In genomic region chr15:71591057-71591456, GRCh38 we compare ENCODE assay signal across 22 cellular contexts.
DNase-seq lines count a peak whose midpoint lies in the region; ATAC-seq and TF ChIP-seq lines count a peak whose summit lies in the region.
"Had no signal": no experiment of that assay in that cellular context is flagged by ENCODE, and none has a peak within 500 bp of the region (broad histone marks: within the 10 kb centered on the region; RNA-seq: fewer than 3 reads in every experiment).

No MANE protein-coding gene starts in this region.

- TF ChIP-seq CTCF in GM23338 (conservative IDR thresholded peaks at IDR 0.05; ENCODE audit: low read depth in 2 of 2) = peak in 1 of 2 experiments; percentile 30; a peak in 1 of 4 replicates
- TF ChIP-seq CTCF in epithelial cell of proximal tubule (conservative IDR thresholded peaks at IDR 0.05; ENCODE audit: low read depth, low read length) = peak; percentile 28
- peak; percentile 19 for TF ChIP-seq CTCF in neural progenitor cell (IDR thresholded peaks at IDR 0.05)

- H3K27ac Mint-ChIP-seq in GM23338 = no peak overlapping the region
- no peak overlapping the region for H3K27ac Mint-ChIP-seq in neural progenitor cell
- H3K27ac Mint-ChIP-seq: activated CD4-positive, alpha-beta T cell treated with anti-CD3 and anti-CD28 coated beads, Interleukin-2, amount 10 ng/mL, durations not matched to agents 24 days and 14 days; B cell had no signal

- H3K27me3 ChIP-seq in GM23338 (ENCODE audit: insufficient read depth) (no peaks in the 10 kb centered on the region), neural progenitor cell (no peaks in the 10 kb centered on the region)
- H3K27me3 ChIP-seq: cardiac muscle cell, heart left ventricle, stomach, upper lobe of left lung had no signal

- H3K9me3 Mint-ChIP-seq in GM23338 = peaks cover 9% of the 10 kb centered on the region; the same call in 1 of the 3 replicates
- H3K9me3 Mint-ChIP-seq in neural progenitor cell = peaks cover 16% of the 10 kb centered on the region
- H3K9me3 Mint-ChIP-seq: activated CD4-positive, alpha-beta T cell treated with anti-CD3 and anti-CD28 coated beads, Interleukin-2, amount 10 ng/mL, durations not matched to agents 24 days and 14 days had no signal

- H3K4me1 ChIP-seq in GM23338 (ENCODE audit: insufficient read depth) (no peaks in the 10 kb centered on the region), neural progenitor cell (no peaks in the 10 kb centered on the region)
- H3K4me1 ChIP-seq: HAP-1, parathyroid adenoma, upper lobe of left lung had no signal

- no peaks in the 10 kb centered on the region for H3F3A ChIP-seq in GM23338 (replicated peaks; ENCODE audit: low read depth)
- no peaks in the 10 kb centered on the region for H3F3A ChIP-seq in neural progenitor cell (ENCODE audit: low read depth)

- intact Hi-C loops in head of caudate nucleus (cut with DNase I) = no loop called here

- peaks cover 2% of the 10 kb centered on the region for H3K27me3 Mint-ChIP-seq in GM23338 (ENCODE audit: insufficient read depth, low read depth, poor library complexity)
- no peaks in the 10 kb centered on the region for H3K27me3 Mint-ChIP-seq in neural progenitor cell (ENCODE audit: insufficient read depth, low read depth)
- H3K27me3 Mint-ChIP-seq: activated CD4-positive, alpha-beta T cell treated with anti-CD3 and anti-CD28 coated beads, Interleukin-2, amount 10 ng/mL, durations not matched to agents 24 days and 14 days had no signal

- H3K4me1 Mint-ChIP-seq in GM23338 (peaks cover 9% of the 10 kb centered on the region), neural progenitor cell (peaks cover 6% of the 10 kb centered on the region)
- H3K4me1 Mint-ChIP-seq: activated CD4-positive, alpha-beta T cell treated with anti-CD3 and anti-CD28 coated beads, Interleukin-2, amount 10 ng/mL, durations not matched to agents 24 days and 14 days; B cell had no signal

- no peak overlapping the region for H3K4me3 ChIP-seq in GM23338
- H3K4me3 ChIP-seq in epithelial cell of proximal tubule (ENCODE audit: low read depth, low read length) = no peak overlapping the region
- no peak overlapping the region for H3K4me3 ChIP-seq in neural progenitor cell
- H3K4me3 ChIP-seq: cardiac muscle cell, dorsolateral prefrontal cortex, HAP-1, heart left ventricle, lung, stomach, upper lobe of left lung had no signal

- H3K36me3 ChIP-seq in GM23338 (ENCODE audit: insufficient read depth) = no peaks in the 10 kb centered on the region
- H3K36me3 ChIP-seq in neural progenitor cell = no peaks in the 10 kb centered on the region
- H3K36me3 ChIP-seq: cardiac muscle cell, HAP-1, heart left ventricle, stomach, upper lobe of left lung had no signal

- H3K4me3 Mint-ChIP-seq in GM23338 (no peak overlapping the region), neural progenitor cell (no peak overlapping the region)
- H3K4me3 Mint-ChIP-seq: activated CD4-positive, alpha-beta T cell treated with anti-CD3 and anti-CD28 coated beads, Interleukin-2, amount 10 ng/mL, durations not matched to agents 24 days and 14 days; B cell had no signal

- H3K79me2 ChIP-seq in GM23338 (replicated peaks; ENCODE audit: insufficient read depth) = no peaks in the 10 kb centered on the region
- no peaks in the 10 kb centered on the region for H3K79me2 ChIP-seq in neural progenitor cell (ENCODE audit: low read depth)
- H3K79me2 ChIP-seq: parathyroid adenoma had no signal

- H3K9me3 ChIP-seq in neural progenitor cell (ENCODE audit: low read depth) = no peaks in the 10 kb centered on the region
- H3K9me3 ChIP-seq: HAP-1 had no signal

- H3K9ac ChIP-seq in neural progenitor cell = no peak overlapping the region
- H3K9ac ChIP-seq: parathyroid adenoma had no signal

- ATAC-seq in GM23338 = peak; percentile 64

- H3K4me2 ChIP-seq in GM23338 (no peak overlapping the region), neural progenitor cell (no peak overlapping the region)

- no peak overlapping the region for H2AFZ ChIP-seq in GM23338
- H2AFZ ChIP-seq in neural progenitor cell (replicated peaks) = no peak overlapping the region
- H2AFZ ChIP-seq: parathyroid adenoma had no signal

- no peak overlapping the region for H3K27ac ChIP-seq in GM23338 (ENCODE audit: low read depth)
- no peak overlapping the region for H3K27ac ChIP-seq in neural progenitor cell
- H3K27ac ChIP-seq: cardiac muscle cell, dorsolateral prefrontal cortex, parathyroid adenoma, stomach, upper lobe of left lung had no signal

- no peaks in the 10 kb centered on the region for H3K9me2 ChIP-seq in GM23338 (ENCODE audit: insufficient read depth)

- H4K20me1 ChIP-seq in GM23338 (replicated peaks; ENCODE audit: insufficient read depth) (no peaks in the 10 kb centered on the region), neural progenitor cell (ENCODE audit: low read depth) (no peaks in the 10 kb centered on the region)

- DNase-seq in GM23338 (ENCODE audit: low spot score) (peak; percentile 58), RPMI8226 (peak; percentile 16), epithelial cell of proximal tubule (ENCODE audit: low read depth) (no peak), neural progenitor cell (ENCODE audit: low spot score) (no peak), NCI-H526 (lab: John Stamatoyannopoulos, UW) (no peak), head of caudate nucleus (no peak)
- DNase-seq in stimulated activated CD4-positive, alpha-beta T cell treated with anti-CD3 and anti-CD28 coated beads, Interleukin-2, amount 100 ng/mL, for 24 hours = no peak
- DNase-seq: activated CD4-positive, alpha-beta T cell treated with anti-CD3 and anti-CD28 coated beads, Interleukin-2, amount 10 ng/mL, durations not matched to agents 24 days and 14 days; dorsolateral prefrontal cortex; erythroblast; heart left ventricle; KBM-7; NCI-H1930; NK-92 treated with Interleukin-12 subunit alpha and Interleukin-12 subunit beta, amount 100 ng/mL, for 24 hours; stomach; SW 1271; upper lobe of left lung had no signal

- H3K36me3 Mint-ChIP-seq in GM23338 (ENCODE audit: low read depth) (peaks cover 7% of the 10 kb centered on the region; the same call in 1 of the 3 replicates), neural progenitor cell (peaks cover 2% of the 10 kb centered on the region)

TF ChIP-seq in GM23338, 12 proteins besides CTCF, POLR2A, EP300 and RAD21 (continues in another document):
- no peak for TF ChIP-seq POLR2AphosphoS5 (IDR thresholded peaks at IDR 0.05; ENCODE audit: low read depth)
- TF ChIP-seq REST (IDR thresholded peaks at IDR 0.05; ENCODE audit: unreplicated experiment) = no peak

Comparison
In these comparisons a context has a peak if more than half of its experiments do, and no peak if none do; other contexts are left out.
1. DNase-seq: peak in GM23338 (single experiment) and RPMI8226 (single experiment); none in epithelial cell of proximal tubule (single experiment), neural progenitor cell (single experiment), stimulated activated CD4-positive, alpha-beta T cell treated with anti-CD3 and anti-CD28 coated beads, Interleukin-2, amount 100 ng/mL, for 24 hours (0 of 2), NCI-H526 (0 of 2) and head of caudate nucleus (0 of 42).